Comparison of ENCODE assay signal across 8 cellular contexts in genomic region chr1:16441312-16441641, GRCh38. TPM values are rescaled to one million over a fixed set of nuclear protein-coding genes. Genes with fewer than 3 reads are reported as not detected.
DNase-seq lines count a peak whose midpoint lies in the region; ATAC-seq and TF ChIP-seq lines count a peak whose summit lies in the region.

No MANE protein-coding gene starts in this region.

- ATAC-seq in HG03135 (IDR thresholded peaks at IDR 0.05; ENCODE audit: unreplicated experiment) = no peak

- H3K9me3 ChIP-seq in SU-DHL-6 (ENCODE audit: insufficient read depth, low read length) (no peaks in the 10 kb centered on the region), prostate gland (no peaks in the 10 kb centered on the region)

- 1% methylated on average over 9 of the region's 9 CpGs for WGBS in prostate gland

- peaks cover 4% of the 10 kb centered on the region for H3K4me1 ChIP-seq in prostate gland (replicated peaks)

- H3K4me3 ChIP-seq in SU-DHL-6 (ENCODE audit: insufficient read depth, low read length, poor library complexity, severe bottlenecking) = peak overlapping the region; percentile 98
- H3K4me3 ChIP-seq in fibroblast of the aortic adventitia (ENCODE audit: low read depth, low read length) = peak overlapping the region; percentile 99
- peak overlapping the region; percentile 60 to 68 for H3K4me3 ChIP-seq in prostate gland

- no peaks in the 10 kb centered on the region for H4K20me1 ChIP-seq in SU-DHL-6 (ENCODE audit: low read depth, low read length)

- TF ChIP-seq POLR2A in prostate gland (IDR thresholded peaks at IDR 0.05) = no peak

- H3K27ac ChIP-seq in SU-DHL-6 (ENCODE audit: low read depth, low read length) (peak overlapping the region; percentile 56; the same call in 1 of the 2 replicates), prostate gland (peak overlapping the region; percentile 78 to 82)

- no peaks in the 10 kb centered on the region for H3K36me3 ChIP-seq in SU-DHL-6 (ENCODE audit: low read length)
- H3K36me3 ChIP-seq in prostate gland = peaks cover 0 to 3% of the 10 kb centered on the region in 2 donors

- H3K9me2 ChIP-seq in SU-DHL-6 (replicated peaks; ENCODE audit: insufficient read depth, low read length) = no peaks in the 10 kb centered on the region

- H3K9ac ChIP-seq in SU-DHL-6 (ENCODE audit: low read length) = peak overlapping the region; percentile 98

- peak; percentile 0 for DNase-seq in NCI-H146 treated with DMSO at 0.1 percent for 48 hours (lab: John Stamatoyannopoulos, UW; ENCODE audit: unreplicated experiment)
- no peak for DNase-seq in NCI-H146 (lab: John Stamatoyannopoulos, UW)
- peak; percentile 20 for DNase-seq in fibroblast of the aortic adventitia (ENCODE audit: low read depth)
- no peak for DNase-seq in prostate gland (ENCODE audit: low spot score)
- no peak for DNase-seq in NK-92 (lab: John Stamatoyannopoulos, UW; ENCODE audit: unreplicated experiment)
- DNase-seq in NCI-H1436 treated with DMSO at 0.1 percent for 48 hours (lab: John Stamatoyannopoulos, UW) = no peak

- H3K4me2 ChIP-seq in SU-DHL-6 (ENCODE audit: low read depth, low read length, poor library complexity, severe bottlenecking) = peak overlapping the region; percentile 89

- peak overlapping the region; percentile 96 for H2AFZ ChIP-seq in SU-DHL-6 (ENCODE audit: low read depth, low read length, severe bottlenecking)

- intact Hi-C loops in prostate gland (cut with DNase I) = no loop called here

- H3F3A ChIP-seq in SU-DHL-6 (ENCODE audit: insufficient read depth) = no peaks in the 10 kb centered on the region

- H3K27me3 ChIP-seq in SU-DHL-6 (ENCODE audit: low read length) = no peaks in the 10 kb centered on the region
- H3K27me3 ChIP-seq in prostate gland (replicated peaks; ENCODE audit: insufficient read depth) = no peaks in the 10 kb centered on the region

- peaks cover 23% of the 10 kb centered on the region for H3K79me2 ChIP-seq in SU-DHL-6 (ENCODE audit: insufficient read depth, low read length)

- TF ChIP-seq CTCF in SU-DHL-6 (IDR thresholded peaks at IDR 0.05; ENCODE audit: insufficient read depth, low read length, poor library complexity, severe bottlenecking) (no peak), fibroblast of the aortic adventitia (IDR thresholded peaks at IDR 0.05; ENCODE audit: insufficient read depth, low read length) (no peak), prostate gland (IDR thresholded peaks at IDR 0.05) (no peak)

RNA-seq across cellular contexts. Expression of gene NECAP2, which starts 0.8 kb away (rescaled TPM):
- total RNA-seq in fibroblast of the aortic adventitia (ENCODE audit: low replicate concordance) (71.5 and 73.9 TPM in 2 replicates), prostate gland (100 to 1,000 TPM in 1 of 2 donors, 10 to 100 TPM in 1; 43.7 to 106 TPM)

RNA-seq across cellular contexts. Expression of gene SPATA21, which starts 4.1 kb away (rescaled TPM):
- total RNA-seq in fibroblast of the aortic adventitia (ENCODE audit: low replicate concordance) = not detected in 2 replicates
- not detected for total RNA-seq in prostate gland

Comparison
In these comparisons a context has a peak if more than half of its experiments do, and no peak if none do; other contexts are left out.
1. DNase-seq: peak in NCI-H146 treated with DMSO at 0.1 percent for 48 hours (single experiment) and fibroblast of the aortic adventitia (single experiment); none in NCI-H146 (single experiment), prostate gland (single experiment), NK-92 (single experiment) and NCI-H1436 treated with DMSO at 0.1 percent for 48 hours (single experiment).
2. Peak in every context shown above with its lines, with median percentiles within 50 percentile points of each other: H3K4me3 ChIP-seq.